8 cellular contexts compared by ENCODE assay signal in genomic region chr6:30647039-30647801, GRCh38. TPM values are rescaled to one million over a fixed set of nuclear protein-coding genes. Genes with fewer than 3 reads are reported as not detected.
DNase-seq lines count a peak whose midpoint lies in the region; ATAC-seq, FAIRE-seq and TF ChIP-seq lines count a peak whose summit lies in the region.

A gene with protein sequence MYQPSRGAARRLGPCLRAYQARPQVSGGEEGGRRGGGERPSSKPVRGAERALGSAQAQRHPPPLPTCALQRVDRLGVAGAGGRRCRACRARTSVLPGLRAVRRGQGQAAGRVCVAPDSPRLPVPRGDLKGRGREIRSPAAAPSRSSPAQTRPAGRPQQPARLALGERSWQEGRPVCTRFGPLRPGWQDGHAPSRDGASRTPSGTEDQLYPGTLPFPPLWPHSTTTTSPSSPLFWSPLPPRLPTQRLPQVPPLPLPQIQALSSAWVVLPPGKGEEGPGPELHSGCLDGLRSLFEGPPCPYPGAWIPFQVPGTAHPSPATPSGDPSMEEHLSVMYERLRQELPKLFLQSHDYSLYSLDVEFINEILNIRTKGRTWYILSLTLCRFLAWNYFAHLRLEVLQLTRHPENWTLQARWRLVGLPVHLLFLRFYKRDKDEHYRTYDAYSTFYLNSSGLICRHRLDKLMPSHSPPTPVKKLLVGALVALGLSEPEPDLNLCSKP (plus strand): TSS chr6:30647133. CDS start chr6:30647232, 99 bp downstream.

- no peaks in the 10 kb centered on the region for H3K27me3 ChIP-seq in CD8-positive, alpha-beta T cell (ENCODE audit: insufficient read depth, low read length)
- no peaks in the 10 kb centered on the region for H3K27me3 ChIP-seq in H1 (replicated peaks in 1 of 4; ENCODE audit: control insufficient read depth in 3 of 4, extremely low read depth in 1 of 4, insufficient read depth in 3 of 4, low read length in 3 of 4)
- H3K27me3 ChIP-seq in mesendoderm (ENCODE audit: insufficient read depth, low read length, poor library complexity): no peaks in the 10 kb centered on the region

- POLR2A ChIA-PET in CD8-positive, alpha-beta T cell (lab: Charles Lee): interaction anchor here (0.6 to 2.3 kb wide), 8 partner anchors 14 to 89 kb away, joined by 3 to 17 read pairs (median 4); partner anchors contain the start of genes MRPS18B and PPP1R10
- POLR2A ChIA-PET in H1 (lab: Charles Lee; ENCODE audit: partially characterized antibody): interaction anchor here (0.7 to 3.6 kb wide), 24 partner anchors 8 to 261 kb away, joined by 3 to 23 read pairs (median 4); partner anchors contain the start of genes ABCF1, ATAT1, GTF2H4 and MDC1

- peaks cover 5% of the 10 kb centered on the region; the same call in 1 of the 2 replicates for H3K23me2 ChIP-seq in H1 (ENCODE audit: low read depth, low read length)

- H4K8ac ChIP-seq in H1 (ENCODE audit: extremely low read depth, insufficient read depth, low read length) (peak within 1 kb of the TSS; percentile 96), mesendoderm (ENCODE audit: low read depth, low read length) (no peak within 1 kb of the TSS)

- H3K36me3 ChIP-seq in CD8-positive, alpha-beta T cell (ENCODE audit: insufficient read depth, low read length): peaks cover 12% of the 10 kb centered on the region
- H3K36me3 ChIP-seq in H1 (ENCODE audit: control insufficient read depth in 2 of 4, insufficient read depth in 4 of 4, low read length in 3 of 4) (peaks cover 6 to 14% (median 8%) of the 10 kb centered on the region in 4 experiments; a peak in 5 of 8 replicates), mesendoderm (ENCODE audit: control insufficient read depth, insufficient read depth, low read length) (peaks cover 2% of the 10 kb centered on the region)

- no peak for FAIRE-seq in H1 (lab: Jason Lieb, UNC)

- H3K4me3 Mint-ChIP-seq in CD8-positive, alpha-beta T cell: peak within 1 kb of the TSS; percentile 86

- peak within 1 kb of the TSS; percentile 84 for H3K4ac ChIP-seq in H1 (replicated peaks; ENCODE audit: insufficient read length, low read depth, low read length)
- H3K4ac ChIP-seq in mesendoderm (ENCODE audit: low read depth, low read length): peak within 1 kb of the TSS; percentile 41

- peak within 1 kb of the TSS; percentile 51 to 79 (median 70) for H3K9ac ChIP-seq in H1 (replicated peaks in 1 of 4; ENCODE audit: extremely low read depth in 1 of 4, low read depth in 3 of 4, low read length in 3 of 4)
- H3K9ac ChIP-seq in mesendoderm (ENCODE audit: low read length): peak within 1 kb of the TSS; percentile 97

- ATAC-seq in CD8-positive, alpha-beta T cell: peak; percentile 83

- peaks cover 27% of the 10 kb centered on the region for H3K4me1 Mint-ChIP-seq in CD8-positive, alpha-beta T cell (ENCODE audit: low read depth)

- H3K79me2 ChIP-seq in H1 (ENCODE audit: control insufficient read depth in 1 of 2, insufficient read depth in 2 of 2, low read length in 2 of 2) (peaks cover 3 to 20% of the 10 kb centered on the region in 2 experiments; a peak in 3 of 4 replicates), mesendoderm (ENCODE audit: control insufficient read depth, insufficient read depth, low read length) (peaks cover 16% of the 10 kb centered on the region)

- no peak for TF ChIP-seq RAD21 in H1 (IDR thresholded peaks at IDR 0.05 in 1 of 2, conservative IDR thresholded peaks at IDR 0.05 in 1 of 2; ENCODE audit: low read depth in 2 of 2, low read length in 2 of 2)

- H2BK15ac ChIP-seq in H1 (ENCODE audit: low read length) (peak within 1 kb of the TSS; percentile 97; the same call in 1 of the 2 replicates), mesendoderm (replicated peaks; ENCODE audit: low read depth) (no peak within 1 kb of the TSS)

- H2BK12ac ChIP-seq in H1 (ENCODE audit: low read depth, low read length): no peak within 1 kb of the TSS

- peak within 1 kb of the TSS; percentile 93 for H3K56ac ChIP-seq in H1 (replicated peaks; ENCODE audit: insufficient read length, low read depth, low read length)
- peak within 1 kb of the TSS; percentile 99 for H3K56ac ChIP-seq in mesendoderm (ENCODE audit: low read length)

- H3K27me3 Mint-ChIP-seq in CD8-positive, alpha-beta T cell (ENCODE audit: low read depth): no peaks in the 10 kb centered on the region

- peaks cover 43% of the 10 kb centered on the region for H3K36me3 Mint-ChIP-seq in CD8-positive, alpha-beta T cell

- peak within 1 kb of the TSS; percentile 92 for H3K27ac Mint-ChIP-seq in CD8-positive, alpha-beta T cell

- no peak within 1 kb of the TSS for H2BK120ac ChIP-seq in H1 (replicated peaks; ENCODE audit: low read depth, low read length)
- no peak within 1 kb of the TSS for H2BK120ac ChIP-seq in mesendoderm (ENCODE audit: low read depth, low read length)

- H3K9me3 ChIP-seq in CD8-positive, alpha-beta T cell (ENCODE audit: low read length): no peaks in the 10 kb centered on the region
- no peaks in the 10 kb centered on the region for H3K9me3 ChIP-seq in H1 (ENCODE audit: insufficient read depth in 2 of 2, low read depth in 1 of 2, low read length in 1 of 2)

- peak; percentile 38 to 54 for TF ChIP-seq POLR2A in H1 (IDR thresholded peaks at IDR 0.05; ENCODE audit: control extremely low read depth in 1 of 2, low read depth in 2 of 2, low read length in 2 of 2)

- peak within 1 kb of the TSS; percentile 91 for H3K4me3 ChIP-seq in CD8-positive, alpha-beta T cell (ENCODE audit: low read depth, low read length)
- H3K4me3 ChIP-seq in H1 (ENCODE audit: extremely low read depth in 1 of 4, insufficient read depth in 2 of 4, low read depth in 3 of 4, low read length in 4 of 4): peak within 1 kb of the TSS; percentile 74 to 91 (median 85)
- peak within 1 kb of the TSS; percentile 91 for H3K4me3 ChIP-seq in mesendoderm (ENCODE audit: low read length)

- CTCF ChIA-PET in CD8-positive, alpha-beta T cell (lab: Charles Lee): interaction anchor here (1.7 to 2.0 kb wide), 2 partner anchors 75 kb away, joined by 7 to 13 read pairs; no protein-coding TSS in a partner anchor
- CTCF ChIA-PET in H1 (lab: Charles Lee; ENCODE audit: partially characterized antibody): interaction anchor here (1.0 to 1.4 kb wide), 2 partner anchors 25 to 124 kb away, joined by 3 to 4 read pairs; partner anchors contain the start of gene DHX16

- H3K27ac ChIP-seq in CD8-positive, alpha-beta T cell (ENCODE audit: low read depth, low read length): peak within 1 kb of the TSS; percentile 80
- H3K27ac ChIP-seq in H1 (ENCODE audit: low read depth, low read length) (peak within 1 kb of the TSS; percentile 66), mesendoderm (ENCODE audit: low read depth, low read length) (peak within 1 kb of the TSS; percentile 74)

- no peak within 1 kb of the TSS for H3K23ac ChIP-seq in H1 (ENCODE audit: insufficient read length)
- H3K23ac ChIP-seq in mesendoderm (ENCODE audit: low read length): peak within 1 kb of the TSS; percentile 45

- H3K4me2 ChIP-seq in H1 (ENCODE audit: insufficient read depth in 1 of 2, low read depth in 2 of 2, low read length in 2 of 2) (peak within 1 kb of the TSS; percentile 76 to 86), mesendoderm (ENCODE audit: low read length) (peak within 1 kb of the TSS; percentile 91)

- 2% methylated on average over 22 of the region's 76 CpGs; no CpG with 5 or more reads in 1 of the 2 experiments for WGBS in H1 (ENCODE audit: extremely low coverage in 1 of 2, insufficient coverage in 1 of 2, insufficient read length in 1 of 2, insufficient replicate concordance in 2 of 2, low coverage in 1 of 2, low lambda C conversion rate in 2 of 2, missing lambda C conversion rate in 1 of 2), 2 experiments
- no CpG with 5 or more reads among the region's 76 CpGs for WGBS in mesendoderm (ENCODE audit: extremely low coverage, insufficient coverage, low lambda C conversion rate)

- intact Hi-C loops in CD8-positive, alpha-beta T cell (cut with DNase I, micrococcal nuclease): loop anchor here (1.0 to 2.0 kb wide), 8 partner anchors 21 to 158 kb away; partner anchors contain the start of genes ATAT1 (in 2 of the 2), DHX16 (in 2 of the 2), ABCF1 (in 1 of the 2) and GNL1 (in 1 of the 2)

- peaks cover 0 to 2% of the 10 kb centered on the region in 2 experiments for H4K20me1 ChIP-seq in H1 (replicated peaks in 1 of 2; ENCODE audit: control insufficient read depth in 1 of 2, insufficient read depth in 2 of 2, low read length in 2 of 2)

- H3K14ac ChIP-seq in H1 (ENCODE audit: insufficient read length): no peak within 1 kb of the TSS

- peak within 1 kb of the TSS; percentile 98 for H3K18ac ChIP-seq in H1 (ENCODE audit: extremely low read depth, low read length)
- peak within 1 kb of the TSS; percentile 98 for H3K18ac ChIP-seq in mesendoderm (ENCODE audit: low read length)

- H3K9me3 Mint-ChIP-seq in CD8-positive, alpha-beta T cell: no peaks in the 10 kb centered on the region

- H2AFZ ChIP-seq in H1 (ENCODE audit: low read length): 0 out of 2 replicates have a peak within 1 kb of the TSS, but pooled peaks have one; percentile 2

- H2AK5ac ChIP-seq in H1 (ENCODE audit: low read depth, low read length) (no peak within 1 kb of the TSS), mesendoderm (ENCODE audit: low read length) (no peak within 1 kb of the TSS)

- H4K91ac ChIP-seq in H1 (replicated peaks; ENCODE audit: insufficient read length, low read length): peak within 1 kb of the TSS; percentile 99

- H3K4me1 ChIP-seq in CD8-positive, alpha-beta T cell (ENCODE audit: insufficient read depth, low read length): peaks cover 16% of the 10 kb centered on the region
- H3K4me1 ChIP-seq in H1 (replicated peaks in 1 of 4; ENCODE audit: control insufficient read depth in 3 of 4, insufficient read depth in 4 of 4, low read length in 3 of 4): peaks cover 0 to 6% (median 4%) of the 10 kb centered on the region in 4 experiments; a peak in 5 of 7 replicates
- peaks cover 2% of the 10 kb centered on the region for H3K4me1 ChIP-seq in mesendoderm (ENCODE audit: control insufficient read depth, low read depth, low read length)

- H2BK20ac ChIP-seq in H1 (ENCODE audit: low read length): no peak within 1 kb of the TSS

- peak; percentile 69 to 94 (median 88) for DNase-seq in CD8-positive, alpha-beta T cell
- DNase-seq in GM20000 (ENCODE audit: low spot score) (peak; percentile 98), HT-29 (ENCODE audit: low spot score) (peak; percentile 91), H1 (ENCODE audit: low read depth in 1 of 2, low spot score in 2 of 2) (peak in 1 of 2 experiments; percentile 90), mesendoderm (peak; percentile 95)
- peak; percentile 95 for DNase-seq in NK-92 treated with Interleukin-12 subunit alpha and Interleukin-12 subunit beta, amount 100 ng/mL, for 24 hours (lab: John Stamatoyannopoulos, UW)
- DNase-seq in activated CD8-positive, alpha-beta memory T cell treated with anti-CD3 and anti-CD28 coated beads for 48 hours (ENCODE audit: low read depth in 2 of 3, low spot score in 2 of 3): peak; percentile 69 to 80 (median 76)
- DNase-seq in stimulated activated CD8-positive, alpha-beta memory T cell treated with anti-CD3 and anti-CD28 coated beads, Interleukin-15, amount 100 ng/mL, for 24 hours (ENCODE audit: low read depth): peak; percentile 52

- TF ChIP-seq CTCF in CD8-positive, alpha-beta T cell (IDR thresholded peaks at IDR 0.05): no peak
- TF ChIP-seq CTCF in GM20000 (IDR thresholded peaks at IDR 0.05; ENCODE audit: extremely low read depth, missing control alignments) (no peak), H1 (IDR thresholded peaks at IDR 0.05; ENCODE audit: control extremely low read depth in 1 of 3, insufficient read depth in 1 of 3, low read depth in 1 of 3, low read length in 3 of 3) (no peak)

- H4K5ac ChIP-seq in H1 (ENCODE audit: insufficient read length, low read depth, low read length): peak within 1 kb of the TSS; percentile 100
- H4K5ac ChIP-seq in mesendoderm (ENCODE audit: low read length): no peak within 1 kb of the TSS

- peaks cover 8% of the 10 kb centered on the region for H3K79me1 ChIP-seq in H1 (ENCODE audit: low read depth, low read length)
- peaks cover 16% of the 10 kb centered on the region for H3K79me1 ChIP-seq in mesendoderm (ENCODE audit: low read length)

- peak within 1 kb of the TSS; percentile 96 for H2BK5ac ChIP-seq in H1 (ENCODE audit: low read depth, low read length)
- H2BK5ac ChIP-seq in mesendoderm (ENCODE audit: low read length): no peak within 1 kb of the TSS

- no peak for TF ChIP-seq EP300 in H1 (IDR thresholded peaks at IDR 0.05; ENCODE audit: borderline replicate concordance in 1 of 2, low read depth in 2 of 2, low read length in 2 of 2)

RNA-seq across cellular contexts. Expression of the gene that starts here (rescaled TPM):
- 10 to 100 TPM; 31.4 to 36.0 TPM for total RNA-seq in CD8-positive, alpha-beta T cell
- total RNA-seq in HT-29 (2014; rRNA removed; shearing (Covaris generic)): 14.5 and 18.6 TPM in 2 replicates
- 18.2 and 20.8 TPM in 2 replicates for total RNA-seq in H1 (2021; fragmentation: NEBNext Ultra II Directional; extraction: Animal tissue kit (Norgen Biotek cat#: 25700))
- polyA plus RNA-seq in H1 (2011; rRNA removed): 23.1 and 30.4 TPM in 2 replicates
- 23.9 TPM for polyA plus RNA-seq in H1 (2011; cell fraction: cytosol; rRNA removed)
- 49.1 TPM for polyA plus RNA-seq in H1 (2011; cell fraction: nucleus; rRNA removed)
- 18.9 to 24.6 TPM (median 22.5 TPM) in 4 replicates for polyA plus RNA-seq in H1 (2012, experiment 1 of 2)
- 24.5 TPM for polyA plus RNA-seq in H1 (2012, experiment 2 of 2)
- 24.5 TPM for polyA plus RNA-seq in H1 (2013, experiment 1 of 2)
- polyA plus RNA-seq in H1 (2013, experiment 2 of 2): 20.2 TPM
- polyA minus RNA-seq in H1 (2011; rRNA and poly(A)+ RNA removed): 7.0 and 10.6 TPM in 2 replicates
- polyA minus RNA-seq in H1 (2011; cell fraction: cytosol; rRNA and poly(A)+ RNA removed): 10.5 TPM
- 17.4 TPM for polyA minus RNA-seq in H1 (2011; cell fraction: nucleus; rRNA and poly(A)+ RNA removed)
- polyA plus RNA-seq in mesendoderm (2013, experiment 1 of 2): 18.8 TPM
- 18.7 TPM for polyA plus RNA-seq in mesendoderm (2013, experiment 2 of 2)
